In the genomic region with DNA sequence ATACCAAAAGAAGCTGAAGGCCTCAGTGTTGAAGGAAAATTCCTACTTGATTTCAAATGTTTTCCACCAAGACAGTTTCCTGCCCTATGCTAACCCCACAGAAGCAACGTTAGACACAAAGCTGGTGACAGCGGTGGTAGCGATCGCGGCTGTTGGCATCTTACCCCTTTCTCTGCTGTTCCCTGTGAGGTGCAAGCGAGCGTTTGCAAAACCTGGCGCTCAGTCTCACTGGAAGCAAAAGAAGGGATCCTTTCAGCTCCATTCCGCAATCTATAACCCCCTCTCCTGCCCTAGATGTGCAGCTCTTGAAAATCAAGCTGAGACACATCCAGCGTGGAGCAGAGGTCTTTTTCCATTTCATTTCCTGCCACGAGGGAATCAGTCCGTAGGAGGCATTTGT, we compare ENCODE assay signal across 31 cellular contexts.
"Had no signal": no experiment of that assay in that cellular context is flagged by ENCODE, and none has a peak within 500 bp of the region (broad histone marks: within the 10 kb centered on the region; RNA-seq: fewer than 3 reads in every experiment).

No MANE protein-coding gene starts in this region.

- H3K4me1 Mint-ChIP-seq: activated naive CD8-positive, alpha-beta T cell treated with anti-CD3 and anti-CD28 coated beads, Interleukin-2, amount 50 U/mL, for 24 hours; brain; T-cell had no signal

- H3K27ac Mint-ChIP-seq: activated CD8-positive, alpha-beta T cell treated with anti-CD3 and anti-CD28 coated beads for 36 hours; activated naive CD4-positive, alpha-beta T cell treated with anti-CD3 and anti-CD28 coated beads, Interleukin-2, amount 50 U/mL, for 72 hours; activated naive CD8-positive, alpha-beta T cell treated with anti-CD3 and anti-CD28 coated beads, Interleukin-2, amount 50 U/mL, for 24 hours; activated T-cell treated with anti-CD3 and anti-CD28 coated beads, Interleukin-2, amount 50 U/mL, for 72 hours; activated T-helper 2 cell treated with anti-CD3 and anti-CD28 coated beads, Interferon-gamma antibody, Interleukin-2, Interleukin-4, amounts not matched to agents 10 μg/mL and 5 μg/mL and 100 μg/mL, durations not matched to agents 14 hours and 24 hours and 36 hours; T-cell had no signal

- H3K4me3 Mint-ChIP-seq: activated CD8-positive, alpha-beta T cell treated with anti-CD3 and anti-CD28 coated beads for 36 hours; activated naive CD8-positive, alpha-beta T cell treated with anti-CD3 and anti-CD28 coated beads, Interleukin-2, amount 50 U/mL, for 24 hours; activated T-cell treated with anti-CD3 and anti-CD28 coated beads, Interleukin-2, amount 50 U/mL, for 72 hours; T-cell had no signal

- H3K4me3 ChIP-seq: SK-N-MC had no signal

- H3K9me3 Mint-ChIP-seq: activated naive CD4-positive, alpha-beta T cell treated with anti-CD3 and anti-CD28 coated beads, Interleukin-2, amount 50 U/mL, for 72 hours; activated naive CD8-positive, alpha-beta T cell treated with anti-CD3 and anti-CD28 coated beads, Interleukin-2, amount 50 U/mL, for 24 hours; activated T-helper 2 cell treated with anti-CD3 and anti-CD28 coated beads, Interferon-gamma antibody, Interleukin-2, Interleukin-4, amounts not matched to agents 10 μg/mL and 5 μg/mL and 100 μg/mL, durations not matched to agents 14 hours and 24 hours and 36 hours had no signal

- H3K27me3 Mint-ChIP-seq: activated CD8-positive, alpha-beta T cell treated with anti-CD3 and anti-CD28 coated beads for 36 hours; activated naive CD8-positive, alpha-beta T cell treated with anti-CD3 and anti-CD28 coated beads, Interleukin-2, amount 50 U/mL, for 24 hours; brain; T-cell had no signal

- ATAC-seq: activated CD4-positive, CD25-positive, alpha-beta regulatory T cell treated with anti-CD3 and anti-CD28 coated beads, Interleukin-2, amount 50 U/mL, for 24 hours; activated CD8-positive, alpha-beta T cell treated with anti-CD3 and anti-CD28 coated beads for 36 hours; activated naive CD4-positive, alpha-beta T cell treated with anti-CD3 and anti-CD28 coated beads, Interleukin-2, amount 50 U/mL, for 72 hours; activated naive CD8-positive, alpha-beta T cell treated with anti-CD3 and anti-CD28 coated beads, Interleukin-2, amount 50 U/mL, for 24 hours; activated T-cell treated with anti-CD3 and anti-CD28 coated beads, Interleukin-2, amount 50 U/mL, for 72 hours; Panc1; Right ventricle myocardium inferior; T-cell had no signal

- H3K36me3 Mint-ChIP-seq: activated naive CD4-positive, alpha-beta T cell treated with anti-CD3 and anti-CD28 coated beads, Interleukin-2, amount 50 U/mL, for 72 hours; brain; T-cell had no signal

- FAIRE-seq: astrocyte, TTC549 had no signal

- DNase-seq: activated CD4-positive, alpha-beta T cell treated with anti-CD3 and anti-CD28 coated beads for 4 hours; activated CD8-positive, alpha-beta memory T cell treated with anti-CD3 and anti-CD28 coated beads, Interleukin-2, amount 50 U/mL, for 4 hours; activated CD8-positive, alpha-beta T cell treated with anti-CD3 and anti-CD28 coated beads for 36 hours; activated gamma-delta T cell treated with Interleukin-2 at 50 U/mL for 16 hours; activated naive CD8-positive, alpha-beta T cell treated with anti-CD3 and anti-CD28 coated beads, Interleukin-2, amount 50 U/mL, for 24 hours; activated T-cell treated with anti-CD3 and anti-CD28 coated beads, Interleukin-2, amount 50 U/mL, for 72 hours; amniotic stem cell; Karpas-422; MM.1S; NCI-H1105; NCI-H1436; NCI-H1694 treated with DMSO at 0.1 percent for 48 hours; NCI-H2029 treated with DMSO at 0.1 percent for 48 hours; NCI-H510A treated with DMSO at 0.1 percent for 48 hours; NCI-H69; NK-92 treated with Interleukin-12 subunit alpha and Interleukin-12 subunit beta, amount 100 ng/mL, for 24 hours; OCI-M1; RPMI8226; T-cell; T-helper 2 cell; T1000 had no signal

- H3K27ac ChIP-seq: SK-N-MC, VCaP had no signal
